8 cellular contexts compared by ENCODE assay signal in the genomic region with DNA sequence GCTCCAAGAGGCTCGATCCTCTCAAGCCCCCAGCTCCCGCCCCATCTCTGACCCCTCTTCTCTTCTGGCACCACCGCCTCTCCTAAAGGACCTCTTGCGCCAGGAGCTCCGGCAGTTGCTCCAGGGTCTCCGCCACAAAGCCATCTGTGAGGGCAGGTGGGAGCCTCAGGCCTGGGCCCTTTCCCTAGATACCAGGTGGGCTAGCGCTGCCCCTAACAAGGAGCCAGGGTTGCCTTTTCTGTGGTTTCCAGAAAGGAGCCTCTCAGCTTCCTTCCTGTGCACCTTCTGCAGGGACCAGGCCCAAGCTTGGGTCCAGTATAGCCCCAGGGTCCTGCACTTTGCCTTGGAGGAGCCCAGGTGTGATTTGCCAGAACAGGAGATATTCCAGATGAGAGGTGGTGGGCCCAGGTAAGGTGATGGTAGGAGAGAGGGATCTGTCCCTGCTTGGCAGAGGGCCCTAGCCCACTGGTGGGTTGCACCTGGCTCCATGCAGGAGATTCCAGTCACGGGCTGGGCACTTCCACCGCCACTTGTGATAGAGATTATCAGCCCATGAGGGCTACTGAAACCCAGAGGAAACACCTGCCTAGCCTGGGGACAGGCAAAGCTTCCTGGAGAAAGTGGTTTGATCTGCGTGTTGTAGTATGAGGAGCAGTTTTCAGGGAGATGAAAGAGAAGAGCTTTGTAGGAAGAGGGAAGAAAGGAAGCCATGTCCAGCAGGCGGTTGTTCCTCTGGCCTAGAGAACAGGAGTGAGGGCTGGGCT. TPM values are rescaled to one million over a fixed set of nuclear protein-coding genes. Genes with fewer than 3 reads are reported as not detected.
A peak's percentile ranks its signal among the peaks of the same experiment; 100 is the strongest.
DNase-seq lines count a peak whose midpoint lies in the region; ATAC-seq, FAIRE-seq and TF ChIP-seq lines count a peak whose summit lies in the region.

No MANE protein-coding gene starts in this region.

- H3K4me1 ChIP-seq in cardiac muscle cell (ENCODE audit: low read depth) (peaks cover 4% of the 10 kb centered on the region), GM12878 (ENCODE audit: control insufficient read depth, insufficient read depth, low read length) (peaks cover 17% of the 10 kb centered on the region), small intestine (ENCODE audit: control insufficient read depth in 2 of 2, insufficient read depth in 1 of 2, low read depth in 1 of 2, low read length in 1 of 2) (peaks cover 0 to 4% of the 10 kb centered on the region in 2 donors)

- H3K4me3 Mint-ChIP-seq in memory B cell, result peak overlapping the region; percentile 99

- TF ChIP-seq CTCF in cardiac muscle cell (IDR thresholded peaks at IDR 0.05; ENCODE audit: low read depth, low read length) (no peak), GM12878 (IDR thresholded peaks at IDR 0.05 in 2 of 3, conservative IDR thresholded peaks at IDR 0.05 in 1 of 3; ENCODE audit: control insufficient read depth in 2 of 3, extremely low read depth in 1 of 3, insufficient read depth in 1 of 3, low read depth in 3 of 3, low read length in 3 of 3) (no peak)

- CTCF ChIA-PET in GM12878 (lab: Yijun Ruan, JAX), result interaction anchor here (0.7 to 4.6 kb wide), 11 partner anchors 14 to 229 kb away, joined by 3 to 25 read pairs (median 5); a partner anchor contains a TSS

- SMC1A ChIA-PET in GM12878 (lab: Charles Lee; ENCODE audit: uncharacterized antibody, unreplicated experiment), result interaction anchor here (0.6 to 2.4 kb wide), 9 partner anchors 15 to 343 kb away, joined by 3 to 7 read pairs (median 3); a partner anchor contains a TSS

- H3K27ac ChIP-seq in cardiac muscle cell (peak overlapping the region; percentile 28), GM12878 (ENCODE audit: control insufficient read depth, insufficient read depth) (no peak overlapping the region), small intestine (ENCODE audit: low read depth in 1 of 2, low read length in 1 of 2) (no peak overlapping the region)

- no peaks in the 10 kb centered on the region for H3K9me3 ChIP-seq in cardiac muscle cell (ENCODE audit: low read depth)
- no peaks in the 10 kb centered on the region for H3K9me3 ChIP-seq in GM12878 (replicated peaks; ENCODE audit: control insufficient read depth, insufficient read depth, low read length)
- no peaks in the 10 kb centered on the region for H3K9me3 ChIP-seq in small intestine (ENCODE audit: control insufficient read depth, low read depth)

- BruUV-seq in GM12878 (replicated peaks; lab: Mats Ljungman, UMichigan), result no TSS peak

- H3K79me2 ChIP-seq in GM12878 (ENCODE audit: control insufficient read depth, insufficient read depth, low read length), result no peaks in the 10 kb centered on the region

- H3K27me3 ChIP-seq in cardiac muscle cell, result no peaks in the 10 kb centered on the region
- H3K27me3 ChIP-seq in GM12878 (replicated peaks in 1 of 2; ENCODE audit: control insufficient read depth in 2 of 2, insufficient read depth in 2 of 2, low read length in 1 of 2), result no peaks in the 10 kb centered on the region
- H3K27me3 ChIP-seq in small intestine (ENCODE audit: control insufficient read depth in 2 of 2, insufficient read depth in 2 of 2, low read length in 2 of 2), result no peaks in the 10 kb centered on the region

- POLR2A ChIA-PET in GM12878 (lab: Charles Lee), result interaction anchor here (0.9 to 1.7 kb wide), 4 partner anchors 15 to 38 kb away, joined by 4 to 6 read pairs (median 4); a partner anchor contains a TSS

- peak overlapping the region; percentile 91 for H2AFZ ChIP-seq in GM12878 (ENCODE audit: control insufficient read depth, low read depth, low read length)

- no peaks in the 10 kb centered on the region for H3K36me3 Mint-ChIP-seq in memory B cell

- FAIRE-seq in GM12878 (lab: Jason Lieb, UNC) (no peak), urothelium cell line (lab: Jason Lieb, UNC) (peak; percentile 48), small intestine (lab: Jason Lieb, UNC) (no peak)

- no peak for TF ChIP-seq EP300 in GM12878 (IDR thresholded peaks at IDR 0.05; ENCODE audit: borderline replicate concordance in 1 of 2, control insufficient read depth in 1 of 2, low read depth in 2 of 2, low read length in 2 of 2)

- TF ChIP-seq POLR2A in GM12878 (IDR thresholded peaks at IDR 0.05; ENCODE audit: low read depth, low read length), result no peak

- peaks cover 23% of the 10 kb centered on the region for H3K4me1 Mint-ChIP-seq in memory B cell

- H3K4me3 ChIP-seq in cardiac muscle cell, result peak overlapping the region; percentile 56
- H3K4me3 ChIP-seq in GM12878, result peak overlapping the region; percentile 72
- H3K4me3 ChIP-seq in small intestine (ENCODE audit: low read depth in 1 of 2, low read length in 2 of 2), result peak overlapping the region in 1 of 2 donors; percentile 49

- 63% methylated on average over 11 of the region's 11 CpGs for WGBS in GM12878 (ENCODE audit: insufficient coverage, insufficient replicate concordance, low lambda C conversion rate, missing lambda C conversion rate)
- WGBS in small intestine, 3 donors, result 43 to 45% (median 43%) methylated on average over 11 of the region's 11 CpGs

- peak overlapping the region; percentile 23 for H3K4me2 ChIP-seq in GM12878 (ENCODE audit: control insufficient read depth, insufficient read depth)

- no peak overlapping the region; the same call in 1 of the 2 replicates for H3K9ac ChIP-seq in GM12878 (ENCODE audit: control insufficient read depth, insufficient read depth, low read length)

- H4K20me1 ChIP-seq in GM12878 (ENCODE audit: control insufficient read depth, insufficient read depth), result no peaks in the 10 kb centered on the region

- RAD21 ChIA-PET in GM12878 (lab: Charles Lee; ENCODE audit: unreplicated experiment), result interaction anchor here (1.8 kb wide), 2 partner anchors 43 to 229 kb away, joined by 5 to 7 read pairs; no protein-coding TSS in a partner anchor

- no peak for DNase-seq in cardiac muscle cell (ENCODE audit: low read depth in 1 of 2, low spot score in 1 of 2)
- DNase-seq in Right ventricle myocardium superior, result no peak
- no peak for DNase-seq in GM12878 (ENCODE audit: low read depth, low spot score)
- no peak for DNase-seq in memory B cell (ENCODE audit: low spot score in 2 of 2)
- DNase-seq in urothelium cell line (ENCODE audit: low spot score), result no peak
- no peak for DNase-seq in small intestine
- DNase-seq in medulla oblongata (ENCODE audit: extremely low spot score), result no peak

- no peaks in the 10 kb centered on the region for H3K27me3 Mint-ChIP-seq in memory B cell

- no peak for TF ChIP-seq RAD21 in GM12878 (IDR thresholded peaks at IDR 0.05; ENCODE audit: insufficient read depth, low read depth, low read length)

- intact Hi-C loops in Right ventricle myocardium superior (cut with DNase I) (no loop called here), GM12878 (cut with micrococcal nuclease; ENCODE audit: unreplicated experiment) (loop anchor here (5.0 kb wide), 1 partner anchor 40 kb away; a partner anchor contains a TSS)

- H3K9me3 Mint-ChIP-seq in memory B cell, result no peaks in the 10 kb centered on the region

- H3K36me3 ChIP-seq in cardiac muscle cell (no peaks in the 10 kb centered on the region), GM12878 (ENCODE audit: control insufficient read depth in 2 of 2, insufficient read depth in 2 of 2, low read length in 1 of 2) (no peaks in the 10 kb centered on the region; a peak in 1 of 4 replicates), small intestine (ENCODE audit: control insufficient read depth in 2 of 2, insufficient read depth in 2 of 2, low read length in 2 of 2) (no peaks in the 10 kb centered on the region)

- no peak for ATAC-seq in Right ventricle myocardium superior (ENCODE audit: poor library complexity)
- ATAC-seq in GM12878, result no peak
- ATAC-seq in memory B cell (ENCODE audit: low read depth), result no peak
- ATAC-seq in HG02973 (IDR thresholded peaks at IDR 0.05; ENCODE audit: unreplicated experiment), result no peak

- in situ Hi-C loops in GM12878 (cut with MboI), result no loop called here

- H3K27ac Mint-ChIP-seq in memory B cell, result peak overlapping the region; percentile 94

RNA-seq across cellular contexts. Expression of a gene that starts 1.0 kb away (rescaled TPM):
- total RNA-seq in cardiac muscle cell, result 20.8 and 26.5 TPM in 2 replicates
- 27.9 and 29.7 TPM in 2 replicates for polyA plus RNA-seq in cardiac muscle cell
- 0.86 TPM for total RNA-seq in Right ventricle myocardium superior
- total RNA-seq in GM12878 (2013; cell fraction: nucleolus; rRNA removed), result 2.7 and 3.3 TPM in 2 replicates
- 1.6 and 2.2 TPM in 2 replicates for total RNA-seq in GM12878 (2014; rRNA removed)
- 0.67 and 0.78 TPM in 2 replicates for total RNA-seq in GM12878 (2014; rRNA removed; fragmentation: Illumina TruSeq; extraction: Trizol)
- total RNA-seq in GM12878 (2021), result 2.2 and 3.1 TPM in 2 replicates
- polyA plus RNA-seq in GM12878 (2011; ENCODE audit: low read depth), result 0.34 TPM
- polyA plus RNA-seq in GM12878 (2011; rRNA removed), result 0.49 and 1.0 TPM in 2 replicates
- polyA plus RNA-seq in GM12878 (2011; cell fraction: cytosol; rRNA removed), result 1.8 TPM in 2 replicates
- 5.3 and 6.6 TPM in 2 replicates for polyA plus RNA-seq in GM12878 (2011; cell fraction: nucleus; rRNA removed)
- 1.4 and 1.5 TPM in 2 replicates for polyA plus RNA-seq in GM12878 (2012)
- polyA plus RNA-seq in GM12878 (2014; fragmentation: Illumina TruSeq; extraction: Trizol), result 0.59 and 1.0 TPM in 2 replicates
- polyA plus RNA-seq in GM12878 (2014; fragmentation: Nextera tagmentation; extraction: Ambion mirVana), result under 1 TPM in 1 of 2 experiments, not detected in 1; 0.18 TPM
- 2.1 and 4.2 TPM in 2 replicates for polyA plus RNA-seq in GM12878 (2014; rRNA removed)
- polyA plus RNA-seq in GM12878 (2016; fragmentation: Nextera tagmentation; extraction: Ambion mirVana), result 1 to 10 TPM; 1.6 to 1.7 TPM
- polyA minus RNA-seq in GM12878 (2011; rRNA and poly(A)+ RNA removed), result 0.22 and 0.67 TPM in 2 replicates
- polyA minus RNA-seq in GM12878 (2011; cell fraction: cytosol; rRNA and poly(A)+ RNA removed), result 0.94 TPM in 1 of 2 replicates, not detected in the other
- 1.2 TPM in 2 replicates for polyA minus RNA-seq in GM12878 (2011; cell fraction: nucleus; rRNA and poly(A)+ RNA removed)
- polyA plus RNA-seq in small intestine, result 10 to 100 TPM in 2 of 3 donors, 1 to 10 TPM in 1; 5.8 to 35.1 (median 20.4) TPM

RNA-seq across cellular contexts. Expression of a gene that starts 13.4 kb away (rescaled TPM):
- 81.6 and 83.3 TPM in 2 replicates for total RNA-seq in cardiac muscle cell
- 97.4 and 97.6 TPM in 2 replicates for polyA plus RNA-seq in cardiac muscle cell
- total RNA-seq in Right ventricle myocardium superior, result 34.3 TPM
- total RNA-seq in GM12878 (2013; cell fraction: nucleolus; rRNA removed), result 15.2 and 15.5 TPM in 2 replicates
- total RNA-seq in GM12878 (2014; rRNA removed), result 61.0 and 63.8 TPM in 2 replicates
- 27.2 and 28.7 TPM in 2 replicates for total RNA-seq in GM12878 (2014; rRNA removed; fragmentation: Illumina TruSeq; extraction: Trizol)
- 45.4 and 47.3 TPM in 2 replicates for total RNA-seq in GM12878 (2021)
- 7.1 TPM for polyA plus RNA-seq in GM12878 (2011; ENCODE audit: low read depth)
- 9.8 and 18.0 TPM in 2 replicates for polyA plus RNA-seq in GM12878 (2011; rRNA removed)
- polyA plus RNA-seq in GM12878 (2011; cell fraction: cytosol; rRNA removed), result 27.5 and 46.7 TPM in 2 replicates
- polyA plus RNA-seq in GM12878 (2011; cell fraction: nucleus; rRNA removed), result 22.6 and 26.7 TPM in 2 replicates
- 19.7 and 20.5 TPM in 2 replicates for polyA plus RNA-seq in GM12878 (2012)
- polyA plus RNA-seq in GM12878 (2014; fragmentation: Illumina TruSeq; extraction: Trizol), result 18.6 and 30.0 TPM in 2 replicates
- polyA plus RNA-seq in GM12878 (2014; fragmentation: Nextera tagmentation; extraction: Ambion mirVana), result 1 to 10 TPM in 1 of 2 experiments, under 1 TPM in 1; 0.98 to 2.8 TPM
- polyA plus RNA-seq in GM12878 (2014; rRNA removed), result 53.5 and 67.0 TPM in 2 replicates
- 1 to 10 TPM; 7.2 to 9.6 TPM for polyA plus RNA-seq in GM12878 (2016; fragmentation: Nextera tagmentation; extraction: Ambion mirVana)
- polyA minus RNA-seq in GM12878 (2011; rRNA and poly(A)+ RNA removed), result 13.2 and 22.9 TPM in 2 replicates
- polyA minus RNA-seq in GM12878 (2011; cell fraction: cytosol; rRNA and poly(A)+ RNA removed), result 12.6 and 14.2 TPM in 2 replicates
- 9.3 and 15.2 TPM in 2 replicates for polyA minus RNA-seq in GM12878 (2011; cell fraction: nucleus; rRNA and poly(A)+ RNA removed)
- polyA plus RNA-seq in small intestine, result 10 to 100 TPM in 2 of 3 donors, 1 to 10 TPM in 1; 8.9 to 31.8 (median 20.0) TPM

RNA-seq across cellular contexts. Expression of a gene that starts 17.7 kb away (rescaled TPM):
- total RNA-seq in cardiac muscle cell (87.5 and 171 TPM in 2 replicates), Right ventricle myocardium superior (80.9 TPM), GM12878 (2014; rRNA removed) (176 and 177 TPM in 2 replicates), GM12878 (2014; rRNA removed; fragmentation: Illumina TruSeq; extraction: Trizol) (70.0 and 75.8 TPM in 2 replicates), GM12878 (2021) (115 and 120 TPM in 2 replicates)
- polyA plus RNA-seq in cardiac muscle cell (263 and 316 TPM in 2 replicates), GM12878 (2011; rRNA removed) (72.2 and 132 TPM in 2 replicates), GM12878 (2014; fragmentation: Illumina TruSeq; extraction: Trizol) (30.1 and 70.5 TPM in 2 replicates), GM12878 (2014; fragmentation: Nextera tagmentation; extraction: Ambion mirVana) (100 to 1,000 TPM in 1 of 2 experiments, 10 to 100 TPM in 1; 65.3 to 157 TPM), GM12878 (2014; rRNA removed) (156 and 159 TPM in 2 replicates), GM12878 (2016; fragmentation: Nextera tagmentation; extraction: Ambion mirVana) (100 to 1,000 TPM; 247 to 250 TPM), small intestine (100 to 1,000 TPM; 104 to 245 (median 201) TPM)
- total RNA-seq in GM12878 (2013; cell fraction: nucleolus; rRNA removed), result 39.3 and 44.3 TPM in 2 replicates
- 59.4 TPM for polyA plus RNA-seq in GM12878 (2011; ENCODE audit: low read depth)
- 218 and 285 TPM in 2 replicates for polyA plus RNA-seq in GM12878 (2011; cell fraction: cytosol; rRNA removed)
- polyA plus RNA-seq in GM12878 (2011; cell fraction: nucleus; rRNA removed), result 267 and 300 TPM in 2 replicates
- 76.2 and 83.3 TPM in 2 replicates for polyA plus RNA-seq in GM12878 (2012)
- 82.2 and 119 TPM in 2 replicates for polyA minus RNA-seq in GM12878 (2011; rRNA and poly(A)+ RNA removed)
- 35.1 and 43.2 TPM in 2 replicates for polyA minus RNA-seq in GM12878 (2011; cell fraction: cytosol; rRNA and poly(A)+ RNA removed)
- 65.8 and 94.1 TPM in 2 replicates for polyA minus RNA-seq in GM12878 (2011; cell fraction: nucleus; rRNA and poly(A)+ RNA removed)

RNA-seq across cellular contexts. Expression of a gene that starts 22.6 kb away (rescaled TPM):
- total RNA-seq in cardiac muscle cell (17.1 and 20.7 TPM in 2 replicates), Right ventricle myocardium superior (16.2 TPM), GM12878 (2014; rRNA removed) (67.2 and 75.1 TPM in 2 replicates), GM12878 (2014; rRNA removed; fragmentation: Illumina TruSeq; extraction: Trizol) (32.2 and 37.9 TPM in 2 replicates), GM12878 (2021) (58.0 and 60.1 TPM in 2 replicates)
- polyA plus RNA-seq in cardiac muscle cell (21.5 and 38.6 TPM in 2 replicates), GM12878 (2011; rRNA removed) (30.7 and 44.0 TPM in 2 replicates), GM12878 (2014; fragmentation: Illumina TruSeq; extraction: Trizol) (22.4 and 43.2 TPM in 2 replicates), GM12878 (2014; fragmentation: Nextera tagmentation; extraction: Ambion mirVana) (10 to 100 TPM; 13.1 to 14.3 TPM), GM12878 (2014; rRNA removed) (74.5 and 76.2 TPM in 2 replicates), GM12878 (2016; fragmentation: Nextera tagmentation; extraction: Ambion mirVana) (10 to 100 TPM; 76.6 to 82.9 TPM), small intestine (10 to 100 TPM in 2 of 3 donors, 1 to 10 TPM in 1; 5.8 to 25.2 (median 11.3) TPM)
- 40.0 and 46.8 TPM in 2 replicates for total RNA-seq in GM12878 (2013; cell fraction: nucleolus; rRNA removed)
- polyA plus RNA-seq in GM12878 (2011; ENCODE audit: low read depth), result 16.1 TPM
- 72.9 and 90.9 TPM in 2 replicates for polyA plus RNA-seq in GM12878 (2011; cell fraction: cytosol; rRNA removed)
- polyA plus RNA-seq in GM12878 (2011; cell fraction: nucleus; rRNA removed), result 240 and 297 TPM in 2 replicates
- polyA plus RNA-seq in GM12878 (2012), result 28.3 and 30.7 TPM in 2 replicates
- 41.1 and 68.5 TPM in 2 replicates for polyA minus RNA-seq in GM12878 (2011; rRNA and poly(A)+ RNA removed)
- polyA minus RNA-seq in GM12878 (2011; cell fraction: cytosol; rRNA and poly(A)+ RNA removed), result 18.2 and 18.3 TPM in 2 replicates
- 79.7 and 117 TPM in 2 replicates for polyA minus RNA-seq in GM12878 (2011; cell fraction: nucleus; rRNA and poly(A)+ RNA removed)

RNA-seq across cellular contexts. Expression of a gene that starts 38.8 kb away (rescaled TPM):
- total RNA-seq in cardiac muscle cell (4.9 and 6.0 TPM in 2 replicates), Right ventricle myocardium superior (0.78 TPM), GM12878 (2014; rRNA removed) (0.38 and 0.40 TPM in 2 replicates), GM12878 (2014; rRNA removed; fragmentation: Illumina TruSeq; extraction: Trizol) (0.36 and 0.88 TPM in 2 replicates), GM12878 (2021) (1.4 and 2.0 TPM in 2 replicates)
- polyA plus RNA-seq in cardiac muscle cell (12.1 and 13.2 TPM in 2 replicates), GM12878 (2011; rRNA removed) (0.10 and 0.58 TPM in 2 replicates), GM12878 (2014; fragmentation: Illumina TruSeq; extraction: Trizol) (0.46 and 0.68 TPM in 2 replicates), GM12878 (2014; fragmentation: Nextera tagmentation; extraction: Ambion mirVana) (under 1 TPM; 0.02 to 0.03 TPM), GM12878 (2014; rRNA removed) (1.6 TPM in 2 replicates), GM12878 (2016; fragmentation: Nextera tagmentation; extraction: Ambion mirVana) (1 to 10 TPM in 1 of 2 experiments, under 1 TPM in 1; 0.74 to 1.3 TPM), small intestine (10 to 100 TPM in 1 of 3 donors, 1 to 10 TPM in 1, under 1 TPM in 1; 0.81 to 15.7 (median 1.6) TPM)
- total RNA-seq in GM12878 (2013; cell fraction: nucleolus; rRNA removed), result 0.52 and 1.2 TPM in 2 replicates
- 0.77 TPM for polyA plus RNA-seq in GM12878 (2011; ENCODE audit: low read depth)
- 0.50 and 0.64 TPM in 2 replicates for polyA plus RNA-seq in GM12878 (2011; cell fraction: cytosol; rRNA removed)
- polyA plus RNA-seq in GM12878 (2011; cell fraction: nucleus; rRNA removed), result 1.9 and 2.2 TPM in 2 replicates
- 0.93 and 1.6 TPM in 2 replicates for polyA plus RNA-seq in GM12878 (2012)
- polyA minus RNA-seq in GM12878 (2011; rRNA and poly(A)+ RNA removed), result 0.44 and 1.0 TPM in 2 replicates
- 0.67 and 0.73 TPM in 2 replicates for polyA minus RNA-seq in GM12878 (2011; cell fraction: cytosol; rRNA and poly(A)+ RNA removed)
- polyA minus RNA-seq in GM12878 (2011; cell fraction: nucleus; rRNA and poly(A)+ RNA removed), result 0.36 and 1.1 TPM in 2 replicates
